ENCODE assay signal across 1 cellular context in genomic region chr3:65401359-65401810, GRCh38.
TF ChIP-seq lines count a peak whose summit lies in the region.

No MANE protein-coding gene starts in this region.

TF ChIP-seq in GM23338, 12 proteins besides CTCF, POLR2A, EP300 and RAD21 (continued from another document):
- no peak for TF ChIP-seq ZNF462 (CRISPR knock-in tag; IDR thresholded peaks at IDR 0.05)
- TF ChIP-seq POLR2AphosphoS5 (IDR thresholded peaks at IDR 0.05; ENCODE audit: low read depth): no peak
- TF ChIP-seq EZH2 (IDR thresholded peaks at IDR 0.05; ENCODE audit: low read depth, unreplicated experiment): no peak
- no peak for TF ChIP-seq STAT1 (IDR thresholded peaks at IDR 0.05; ENCODE audit: unreplicated experiment)
- no peak for TF ChIP-seq EZH2phosphoT487 (IDR thresholded peaks at IDR 0.05; ENCODE audit: unreplicated experiment)
- TF ChIP-seq CREB1 (CRISPR knock-in tag; IDR thresholded peaks at IDR 0.05; ENCODE audit: low read depth): no peak
- no peak for TF ChIP-seq ETS1 (IDR thresholded peaks at IDR 0.05)
- no peak for TF ChIP-seq ZNF331 (CRISPR knock-in tag; IDR thresholded peaks at IDR 0.05; ENCODE audit: low read depth)
- no peak for TF ChIP-seq NANOG (IDR thresholded peaks at IDR 0.05; ENCODE audit: borderline replicate concordance)
- TF ChIP-seq JUNB (IDR thresholded peaks at IDR 0.05; ENCODE audit: unreplicated experiment): no peak
